ENCODE assay signal across 28 cellular contexts in genomic region chr3:52917044-52917443, GRCh38.
"Had no signal": no experiment of that assay in that cellular context is flagged by ENCODE, and none has a peak within 500 bp of the region (broad histone marks: within the 10 kb centered on the region; RNA-seq: fewer than 3 reads in every experiment).

No MANE protein-coding gene starts in this region.

- H3K4me1 ChIP-seq: lower lobe of right lung, neural progenitor cell, parathyroid adenoma, right atrium auricular region, tibial nerve, uterus had no signal

- H3K27me3 Mint-ChIP-seq: naive B cell; stimulated activated memory B cell treated with anti-CD40 and anti-IgM and Interleukin-4, amounts not matched to agents 10 μg/mL and 1 μg/mL and 100 μg/mL, for 72 hours; stimulated activated naive CD8-positive, alpha-beta T cell treated with anti-CD3 and anti-CD28 coated beads, Interleukin-15, amount 100 ng/mL, for 72 hours; type B pancreatic cell had no signal

- ATAC-seq: left cardiac atrium; left lung; lower lobe of right lung; natural killer cell; right lobe of liver; stimulated activated memory B cell treated with anti-CD40 and anti-IgM and Interleukin-4, amounts not matched to agents 10 μg/mL and 1 μg/mL and 100 μg/mL, for 72 hours; stimulated activated naive CD8-positive, alpha-beta T cell treated with anti-CD3 and anti-CD28 coated beads, Interleukin-15, amount 100 ng/mL, for 72 hours had no signal

- H3K27ac Mint-ChIP-seq: natural killer cell; nephron progenitor cell; neural progenitor cell; stimulated activated memory B cell treated with anti-CD40 and anti-IgM and Interleukin-4, amounts not matched to agents 10 μg/mL and 1 μg/mL and 100 μg/mL, for 72 hours; stimulated activated naive CD8-positive, alpha-beta T cell treated with anti-CD3 and anti-CD28 coated beads, Interleukin-15, amount 100 ng/mL, for 72 hours; type B pancreatic cell had no signal

- H3K9me3 ChIP-seq: left lung, lower lobe of right lung, neutrophil, right atrium auricular region, right lobe of liver, tibial nerve, uterus had no signal

- H3K36me3 ChIP-seq: neural progenitor cell, neutrophil, uterus had no signal

- H3K4me3 ChIP-seq: hepatocyte, left lung, lower lobe of right lung, neural progenitor cell, right atrium auricular region, right lobe of liver, smooth muscle cell, tibial nerve, uterus had no signal

- H3K9me3 Mint-ChIP-seq: naive B cell; natural killer cell; nephron progenitor cell; neural progenitor cell; stimulated activated memory B cell treated with anti-CD40 and anti-IgM and Interleukin-4, amounts not matched to agents 10 μg/mL and 1 μg/mL and 100 μg/mL, for 72 hours; stimulated activated naive CD8-positive, alpha-beta T cell treated with anti-CD3 and anti-CD28 coated beads, Interleukin-15, amount 100 ng/mL, for 72 hours; type B pancreatic cell had no signal

- DNase-seq: kidney glomerular epithelial cell; left cardiac atrium; left lung; lower lobe of right lung; mammary epithelial cell; mesenchymal stem cell; naive B cell; natural killer cell; nephron progenitor cell; occipital lobe; right lobe of liver; stimulated activated CD4-positive, alpha-beta T cell treated with anti-CD3 and anti-CD28 coated beads, Interleukin-1b, Interleukin-23, amount 100 ng/mL, for 48 hours; stimulated activated CD4-positive, alpha-beta T cell treated with anti-CD3 and anti-CD28 coated beads, Interleukin-2, amount 100 ng/mL, for 48 hours; stimulated activated CD4-positive, alpha-beta T cell treated with anti-CD3 and anti-CD28 coated beads, Interleukin-4, amount 100 ng/mL, for 4 hours; stimulated activated CD8-positive, alpha-beta memory T cell treated with anti-CD3 and anti-CD28 coated beads, Interleukin-4, amount 100 ng/mL, for 48 hours; stimulated activated naive CD4-positive, alpha-beta T cell treated with Interleukin-2 at 50 U/mL for 16 hours; stimulated activated naive CD8-positive, alpha-beta T cell treated with anti-CD3 and anti-CD28 coated beads, Interleukin-15, amount 100 ng/mL, for 72 hours; substantia nigra; uterus had no signal

- H3K27ac ChIP-seq: hepatocyte, left lung, lower lobe of right lung, neural progenitor cell, neutrophil, parathyroid adenoma, right atrium auricular region, right lobe of liver, tibial nerve, uterus had no signal

- H3K27me3 ChIP-seq: hepatocyte, left lung, neural progenitor cell, neutrophil, right atrium auricular region, right lobe of liver, tibial nerve, uterus had no signal

- H3K4me1 Mint-ChIP-seq: naive B cell; natural killer cell; nephron progenitor cell; neural progenitor cell; stimulated activated memory B cell treated with anti-CD40 and anti-IgM and Interleukin-4, amounts not matched to agents 10 μg/mL and 1 μg/mL and 100 μg/mL, for 72 hours; stimulated activated naive CD8-positive, alpha-beta T cell treated with anti-CD3 and anti-CD28 coated beads, Interleukin-15, amount 100 ng/mL, for 72 hours had no signal

- H3K4me3 Mint-ChIP-seq: naive B cell; natural killer cell; nephron progenitor cell; neural progenitor cell; stimulated activated memory B cell treated with anti-CD40 and anti-IgM and Interleukin-4, amounts not matched to agents 10 μg/mL and 1 μg/mL and 100 μg/mL, for 72 hours; stimulated activated naive CD8-positive, alpha-beta T cell treated with anti-CD3 and anti-CD28 coated beads, Interleukin-15, amount 100 ng/mL, for 72 hours; type B pancreatic cell had no signal
